8 cellular contexts compared by ENCODE assay signal in the genomic region with DNA sequence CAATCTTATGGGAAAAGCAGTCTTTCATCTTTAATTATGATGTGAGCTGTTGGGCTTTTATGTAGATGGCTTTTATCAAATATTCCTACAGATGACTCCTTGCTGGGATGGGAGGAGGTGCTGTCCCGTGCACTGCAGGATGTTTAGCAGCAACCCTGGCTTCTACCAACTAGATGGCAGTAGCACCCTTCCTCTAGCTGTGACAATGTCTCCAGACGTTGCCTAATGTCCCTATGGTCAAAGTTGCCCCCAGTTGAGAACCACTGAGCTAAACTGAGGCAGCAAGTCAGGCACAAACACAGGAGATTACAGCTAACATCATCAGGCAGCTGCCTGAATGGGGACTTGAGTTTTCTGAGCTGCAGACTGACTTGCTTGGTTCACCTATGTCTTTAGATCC.
DNase-seq lines count a peak whose midpoint lies in the region; ATAC-seq, FAIRE-seq and TF ChIP-seq lines count a peak whose summit lies in the region.

No MANE protein-coding gene starts in this region.

- H3K9me1 ChIP-seq in endothelial cell of umbilical vein (replicated peaks; ENCODE audit: control insufficient read depth, extremely low read depth, insufficient read depth, low read length) = no peaks in the 10 kb centered on the region

- no peaks in the 10 kb centered on the region for H3K79me2 ChIP-seq in endothelial cell of umbilical vein (ENCODE audit: control insufficient read depth, insufficient read depth, low read length)
- H3K79me2 ChIP-seq in parathyroid adenoma = no peaks in the 10 kb centered on the region

- BruUV-seq in endothelial cell of umbilical vein (replicated peaks; lab: Mats Ljungman, UMichigan) = no TSS peak

- H3K4me2 ChIP-seq in endothelial cell of umbilical vein (ENCODE audit: insufficient read depth, low read length) = no peak overlapping the region
- no peak overlapping the region for H3K4me2 ChIP-seq in parathyroid adenoma (ENCODE audit: low read length)

- DNase-seq in SIG-M5 treated with dmso at 0.1 percent for 504 hours (lab: John Stamatoyannopoulos, UW; ENCODE audit: unreplicated experiment) = peak; percentile 54
- DNase-seq in SIG-M5 (lab: John Stamatoyannopoulos, UW) = no peak
- DNase-seq in LNCaP clone FGC (ENCODE audit: low read depth) = no peak
- DNase-seq in endothelial cell of umbilical vein (ENCODE audit: low read depth, low spot score) = peak; percentile 16
- DNase-seq in NCI-H128 (lab: John Stamatoyannopoulos, UW; ENCODE audit: unreplicated experiment) = no peak
- DNase-seq in activated CD8-positive, alpha-beta memory T cell treated with anti-CD3 and anti-CD28 coated beads, Interleukin-2, amount 50 U/mL, for 48 hours = no peak

- dilution Hi-C loops in endothelial cell of umbilical vein (cut with MboI; ENCODE audit: extremely low pct_ligation_motif_present, low sequenced_read_pairs) = no loop called here

- H2AFZ ChIP-seq in endothelial cell of umbilical vein (ENCODE audit: low read depth, low read length) (no peak overlapping the region), parathyroid adenoma (no peak overlapping the region)

- H3K9ac ChIP-seq in endothelial cell of umbilical vein (replicated peaks; ENCODE audit: extremely low read depth, insufficient read depth, low read length) (no peak overlapping the region), parathyroid adenoma (no peak overlapping the region)

- H3K36me3 ChIP-seq in endothelial cell of umbilical vein (ENCODE audit: control insufficient read depth in 2 of 2, extremely low read depth in 1 of 2, insufficient read depth in 2 of 2, low read length in 2 of 2) (no peaks in the 10 kb centered on the region), parathyroid adenoma (ENCODE audit: control insufficient read depth, insufficient read depth, low read length) (no peaks in the 10 kb centered on the region)

- no peaks in the 10 kb centered on the region for H4K20me1 ChIP-seq in endothelial cell of umbilical vein (replicated peaks; ENCODE audit: control insufficient read depth, extremely low read depth, insufficient read depth, low read length)

- no peak for ATAC-seq in GM19328 (IDR thresholded peaks at IDR 0.05; ENCODE audit: unreplicated experiment)

- no peaks in the 10 kb centered on the region for H3K9me3 ChIP-seq in endothelial cell of umbilical vein (replicated peaks; ENCODE audit: control insufficient read depth, insufficient read depth, low read length)
- H3K9me3 ChIP-seq in parathyroid adenoma (ENCODE audit: control insufficient read depth, low read length) = no peaks in the 10 kb centered on the region

- H3K4me3 ChIP-seq in LNCaP clone FGC (ENCODE audit: low read depth, low read length) = no peak overlapping the region
- H3K4me3 ChIP-seq in endothelial cell of umbilical vein (replicated peaks in 1 of 3; ENCODE audit: insufficient read depth in 1 of 3, low read depth in 1 of 3, low read length in 3 of 3) = no peak overlapping the region
- no peak overlapping the region for H3K4me3 ChIP-seq in parathyroid adenoma (ENCODE audit: low read depth, low read length)

- H3K27me3 ChIP-seq in endothelial cell of umbilical vein (ENCODE audit: control insufficient read depth in 2 of 2, insufficient read depth in 2 of 2, low read length in 2 of 2) (no peaks in the 10 kb centered on the region), parathyroid adenoma (ENCODE audit: control insufficient read depth, insufficient read depth, low read length) (no peaks in the 10 kb centered on the region)

- intact Hi-C loops in endothelial cell of umbilical vein (cut with micrococcal nuclease) = loop anchor here (1.0 kb wide), 1 partner anchor 354 kb away; no protein-coding TSS in a partner anchor

- POLR2A ChIA-PET in endothelial cell of umbilical vein (lab: Charles Lee) = no interaction called here

- CTCF ChIA-PET in endothelial cell of umbilical vein (lab: Charles Lee) = interaction anchor here (0.9 to 2.4 kb wide), 5 partner anchors 9 to 482 kb away, joined by 3 to 10 read pairs (median 6); no protein-coding TSS in a partner anchor

- TF ChIP-seq CTCF in LNCaP clone FGC (IDR thresholded peaks at IDR 0.05; ENCODE audit: control insufficient read depth, extremely low read depth, insufficient read depth) (peak; percentile 85), endothelial cell of umbilical vein (IDR thresholded peaks at IDR 0.05; ENCODE audit: extremely low read depth in 1 of 2, insufficient read depth in 1 of 2, low read depth in 1 of 2, low read length in 2 of 2) (peak in 1 of 2 donors; percentile 43), parathyroid adenoma (IDR thresholded peaks at IDR 0.05) (peak; percentile 32)

- H3K4me1 ChIP-seq in endothelial cell of umbilical vein (ENCODE audit: control insufficient read depth, extremely low read depth, insufficient read depth, low read length) = no peaks in the 10 kb centered on the region
- no peaks in the 10 kb centered on the region for H3K4me1 ChIP-seq in parathyroid adenoma

- no peak for FAIRE-seq in endothelial cell of umbilical vein (lab: Jason Lieb, UNC)

- TF ChIP-seq POLR2A in endothelial cell of umbilical vein (IDR thresholded peaks at IDR 0.05; ENCODE audit: low read depth, low read length) = no peak

- H3K27ac ChIP-seq in endothelial cell of umbilical vein (ENCODE audit: insufficient read depth, low read depth, low read length) = no peak overlapping the region
- H3K27ac ChIP-seq in parathyroid adenoma = no peak overlapping the region

TF ChIP-seq in endothelial cell of umbilical vein, 7 proteins besides CTCF, POLR2A, EP300 and RAD21:
- TF ChIP-seq FOS (IDR thresholded peaks at IDR 0.05; ENCODE audit: borderline replicate concordance, insufficient read depth, low read length) (no peak), EZH2 (IDR thresholded peaks at IDR 0.05; ENCODE audit: borderline replicate concordance, low read depth, low read length, severe bottlenecking) (no peak), MYC (IDR thresholded peaks at IDR 0.05; ENCODE audit: low read depth, low read length) (no peak), GATA2 (IDR thresholded peaks at IDR 0.05; ENCODE audit: insufficient read depth, insufficient read length, low read depth, low read length) (no peak), POLR2AphosphoS5 (IDR thresholded peaks at IDR 0.05; ENCODE audit: insufficient read depth, low read depth, low read length) (no peak), JUN (IDR thresholded peaks at IDR 0.05; ENCODE audit: borderline replicate concordance, insufficient read depth, insufficient read length, low read depth) (no peak)
- TF ChIP-seq, protein P1, sequence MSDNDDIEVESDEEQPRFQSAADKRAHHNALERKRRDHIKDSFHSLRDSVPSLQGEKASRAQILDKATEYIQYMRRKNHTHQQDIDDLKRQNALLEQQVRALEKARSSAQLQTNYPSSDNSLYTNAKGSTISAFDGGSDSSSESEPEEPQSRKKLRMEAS (IDR thresholded peaks at IDR 0.05; ENCODE audit: insufficient read depth, insufficient read length) = no peak

Comparison
In these comparisons a context has a peak if more than half of its experiments do, and no peak if none do; other contexts are left out.
1. DNase-seq: peak in SIG-M5 treated with dmso at 0.1 percent for 504 hours (single experiment) and endothelial cell of umbilical vein (single experiment); none in SIG-M5 (single experiment), LNCaP clone FGC (single experiment), NCI-H128 (single experiment) and activated CD8-positive, alpha-beta memory T cell treated with anti-CD3 and anti-CD28 coated beads, Interleukin-2, amount 50 U/mL, for 48 hours (single experiment).